ENCODE assay signal across 12 cellular contexts in the genomic region with DNA sequence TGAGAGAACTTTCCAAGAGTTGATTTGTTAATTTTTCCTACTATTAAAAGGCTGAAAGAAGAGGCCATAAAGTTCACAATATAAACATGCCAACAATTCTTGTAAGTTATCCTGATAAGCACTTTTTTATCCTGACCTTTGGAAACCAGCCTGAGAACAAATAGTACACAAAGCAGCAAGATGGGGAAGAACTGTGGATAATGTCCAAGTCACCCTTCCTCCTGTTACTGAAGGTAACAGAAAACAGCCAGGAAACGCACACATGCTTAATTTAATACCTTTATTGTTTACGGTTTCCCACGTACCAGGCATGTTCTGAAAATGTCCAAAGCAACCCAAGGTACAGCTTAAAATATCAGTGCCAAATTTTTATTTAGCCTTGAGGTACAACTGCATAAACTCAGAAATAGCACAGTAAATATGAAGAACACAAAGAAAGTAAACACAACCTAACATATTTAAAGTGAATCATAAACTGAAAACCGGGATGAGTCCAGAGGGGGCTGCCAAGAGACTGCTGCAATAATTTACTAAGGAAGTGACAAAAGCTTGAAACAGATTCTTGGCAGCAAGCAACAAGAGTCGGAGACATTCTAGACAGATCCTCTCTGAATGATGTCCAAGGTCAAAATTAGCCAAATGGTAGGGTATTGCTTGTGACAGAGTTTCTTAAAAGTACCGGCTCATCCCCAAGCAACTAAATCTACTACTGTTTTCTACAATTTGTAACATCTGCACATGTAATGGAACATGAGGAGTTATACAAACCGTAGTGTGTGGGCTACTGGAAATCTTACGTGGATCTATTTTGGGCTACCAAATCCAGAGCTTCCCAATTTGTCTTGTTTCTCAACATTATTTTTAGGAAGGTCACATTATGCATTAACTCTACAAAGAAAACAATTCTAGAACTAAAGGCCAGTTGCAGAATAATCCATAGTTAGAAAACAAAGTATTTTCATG.
DNase-seq lines count a peak whose midpoint lies in the region; ATAC-seq and TF ChIP-seq lines count a peak whose summit lies in the region.
"Had no signal": no experiment of that assay in that cellular context is flagged by ENCODE, and none has a peak within 500 bp of the region (broad histone marks: within the 10 kb centered on the region; RNA-seq: fewer than 3 reads in every experiment).

No MANE protein-coding gene starts in this region.

- peaks cover 14% of the 10 kb centered on the region for H3K79me2 ChIP-seq in PC-3 (ENCODE audit: low read length)

- H3K9me3 ChIP-seq in PC-3 (ENCODE audit: low read length) (no peaks in the 10 kb centered on the region), lower lobe of right lung (no peaks in the 10 kb centered on the region), transverse colon (no peaks in the 10 kb centered on the region)

- intact Hi-C loops in PC-3 (cut with micrococcal nuclease) (loop anchor here (1.0 to 5.0 kb wide), 4 partner anchors 19 to 125 kb away; no protein-coding TSS in a partner anchor), lower lobe of right lung (cut with DNase I) (no loop called here), transverse colon (cut with DNase I; ENCODE audit: low total_unique reads) (no loop called here)

- H3F3A ChIP-seq in PC-3 (ENCODE audit: low read length, unreplicated experiment): peaks cover 13% of the 10 kb centered on the region

- in situ Hi-C loops in transverse colon (cut with MboI; ENCODE audit: low pct_ligation_motif_present in 1 of 4, low pct_unique_long_range_greater_than_20kb in 1 of 4, low sequenced_read_pairs in 3 of 4): loop anchor here in 1 of 4 donors (25.0 kb wide), 1 partner anchor 105 kb away; no protein-coding TSS in a partner anchor

- peak overlapping the region; percentile 6; the same call in 1 of the 2 replicates for H3K4me3 ChIP-seq in PC-3 (ENCODE audit: low read length)
- H3K4me3 ChIP-seq in lower lobe of right lung: no peak overlapping the region
- no peak overlapping the region for H3K4me3 ChIP-seq in transverse colon

- H3K36me3 ChIP-seq in PC-3 (ENCODE audit: low read depth, low read length): peaks cover 8% of the 10 kb centered on the region
- peaks cover 12% of the 10 kb centered on the region for H3K36me3 ChIP-seq in lower lobe of right lung
- no peaks in the 10 kb centered on the region for H3K36me3 ChIP-seq in transverse colon

- no peaks in the 10 kb centered on the region for H3K36me3 Mint-ChIP-seq in activated naive CD8-positive, alpha-beta T cell treated with anti-CD3 and anti-CD28 coated beads for 36 hours

- peak; percentile 86 for DNase-seq in PC-3
- no peak for DNase-seq in epithelial cell of prostate (ENCODE audit: low read depth, low spot score)
- DNase-seq in lower lobe of right lung: no peak
- DNase-seq in transverse colon: no peak
- no peak for DNase-seq in stimulated activated naive CD4-positive, alpha-beta T cell treated with Interleukin-2 at 50 U/mL for 16 hours (lab: John Stamatoyannopoulos, UW)
- DNase-seq in activated naive CD8-positive, alpha-beta T cell treated with anti-CD3 and anti-CD28 coated beads for 36 hours: no peak
- DNase-seq in NCI-H1105 treated with DMSO at 0.1 percent for 48 hours (lab: John Stamatoyannopoulos, UW): no peak
- DNase-seq: activated effector memory CD4-positive, alpha-beta T cell treated with anti-CD3 and anti-CD28 coated beads, Interleukin-2, amount 50 U/mL, for 16 hours; NCI-H1436 treated with DMSO at 0.1 percent for 48 hours had no signal

- peaks cover 3% of the 10 kb centered on the region for H3K27me3 Mint-ChIP-seq in activated naive CD8-positive, alpha-beta T cell treated with anti-CD3 and anti-CD28 coated beads for 36 hours
- H3K27me3 Mint-ChIP-seq: stimulated activated naive CD8-positive, alpha-beta T cell treated with anti-CD3 and anti-CD28 coated beads, Interleukin-15, Interleukin-2, amounts not matched to agents 100 ng/mL and 50 ng/mL, for 24 hours had no signal

- no peak overlapping the region for H3K4me3 Mint-ChIP-seq in activated naive CD8-positive, alpha-beta T cell treated with anti-CD3 and anti-CD28 coated beads for 36 hours
- H3K4me3 Mint-ChIP-seq: stimulated activated naive CD8-positive, alpha-beta T cell treated with anti-CD3 and anti-CD28 coated beads, Interleukin-15, Interleukin-2, amounts not matched to agents 100 ng/mL and 50 ng/mL, for 24 hours had no signal

- CTCF ChIA-PET in PC-3 (lab: Charles Lee): interaction anchor here (0.7 to 1.0 kb wide), 2 partner anchors 38 to 52 kb away, joined by 3 read pairs; no protein-coding TSS in a partner anchor

- peaks cover 53% of the 10 kb centered on the region for H3K4me1 ChIP-seq in PC-3 (ENCODE audit: insufficient read depth, low read length)
- H3K4me1 ChIP-seq in lower lobe of right lung: peaks cover 6% of the 10 kb centered on the region
- H3K4me1 ChIP-seq in transverse colon: peaks cover 5 to 40% (median 24%) of the 10 kb centered on the region in 4 donors

- POLR2A ChIA-PET in PC-3 (lab: Charles Lee; ENCODE audit: unreplicated experiment): interaction anchor here (0.5 kb wide), 2 partner anchors 74 to 762 kb away, joined by 4 to 8 read pairs; no protein-coding TSS in a partner anchor

- no peak overlapping the region for H3K27ac Mint-ChIP-seq in activated naive CD8-positive, alpha-beta T cell treated with anti-CD3 and anti-CD28 coated beads for 36 hours
- H3K27ac Mint-ChIP-seq: stimulated activated naive CD8-positive, alpha-beta T cell treated with anti-CD3 and anti-CD28 coated beads, Interleukin-15, Interleukin-2, amounts not matched to agents 100 ng/mL and 50 ng/mL, for 24 hours had no signal

- peak; percentile 27 for TF ChIP-seq EP300 in transverse colon (IDR thresholded peaks at IDR 0.05; ENCODE audit: low read depth)

- no peaks in the 10 kb centered on the region for H3K4me1 Mint-ChIP-seq in activated naive CD8-positive, alpha-beta T cell treated with anti-CD3 and anti-CD28 coated beads for 36 hours

- no peak for TF ChIP-seq POLR2A in transverse colon (IDR thresholded peaks at IDR 0.05)

- no peaks in the 10 kb centered on the region for H3K9me2 ChIP-seq in PC-3 (replicated peaks; ENCODE audit: low read length)

- TF ChIP-seq CTCF in PC-3 (conservative IDR thresholded peaks at IDR 0.05; ENCODE audit: low read depth, low read length): no peak
- TF ChIP-seq CTCF in lower lobe of right lung (IDR thresholded peaks at IDR 0.05): no peak
- no peak for TF ChIP-seq CTCF in transverse colon (IDR thresholded peaks at IDR 0.05)

- no peaks in the 10 kb centered on the region for H4K20me1 ChIP-seq in PC-3 (ENCODE audit: low read length)

- WGBS in transverse colon (ENCODE audit: low coverage in 1 of 2), 2 donors: 35 to 54% methylated on average over 5 to 8 of the region's 8 CpGs

- ATAC-seq in PC-3 (peak; percentile 74), lower lobe of right lung (peak; percentile 52 to 62), GM19452 (IDR thresholded peaks at IDR 0.05; ENCODE audit: unreplicated experiment) (no peak)
- ATAC-seq: activated CD4-positive, CD25-positive, alpha-beta regulatory T cell treated with anti-CD3 and anti-CD28 coated beads, Interleukin-2, amount 50 U/mL, for 24 hours had no signal

- peak overlapping the region; percentile 55 for H3K4me2 ChIP-seq in PC-3 (ENCODE audit: low read length)

- H3K9ac ChIP-seq in PC-3 (ENCODE audit: low read length): peak overlapping the region; percentile 30

- H3K27me3 ChIP-seq in PC-3 (ENCODE audit: low read length) (no peaks in the 10 kb centered on the region), lower lobe of right lung (ENCODE audit: low read depth) (no peaks in the 10 kb centered on the region), transverse colon (no peaks in the 10 kb centered on the region)

- H2AFZ ChIP-seq in PC-3 (ENCODE audit: low read length): no peak overlapping the region

- H3K27ac ChIP-seq in PC-3 (ENCODE audit: low read length) (peak overlapping the region; percentile 84), epithelial cell of prostate (peak overlapping the region; percentile 16), lower lobe of right lung (peak overlapping the region; percentile 10), transverse colon (peak overlapping the region; percentile 29 to 71 (median 58))

- no TSS peak for BruUV-seq in PC-3 (replicated peaks; lab: Mats Ljungman, UMichigan)

- no peaks in the 10 kb centered on the region for H3K9me3 Mint-ChIP-seq in activated naive CD8-positive, alpha-beta T cell treated with anti-CD3 and anti-CD28 coated beads for 36 hours
- H3K9me3 Mint-ChIP-seq: stimulated activated naive CD8-positive, alpha-beta T cell treated with anti-CD3 and anti-CD28 coated beads, Interleukin-15, Interleukin-2, amounts not matched to agents 100 ng/mL and 50 ng/mL, for 24 hours had no signal

Comparison
In these comparisons a context has a peak if more than half of its experiments do, and no peak if none do; other contexts are left out.
1. H3K27ac ChIP-seq: peak in every context shown above with its lines; median percentile 84 in PC-3; 58 in transverse colon; 16 in epithelial cell of prostate; 10 in lower lobe of right lung.